In the genomic region with DNA sequence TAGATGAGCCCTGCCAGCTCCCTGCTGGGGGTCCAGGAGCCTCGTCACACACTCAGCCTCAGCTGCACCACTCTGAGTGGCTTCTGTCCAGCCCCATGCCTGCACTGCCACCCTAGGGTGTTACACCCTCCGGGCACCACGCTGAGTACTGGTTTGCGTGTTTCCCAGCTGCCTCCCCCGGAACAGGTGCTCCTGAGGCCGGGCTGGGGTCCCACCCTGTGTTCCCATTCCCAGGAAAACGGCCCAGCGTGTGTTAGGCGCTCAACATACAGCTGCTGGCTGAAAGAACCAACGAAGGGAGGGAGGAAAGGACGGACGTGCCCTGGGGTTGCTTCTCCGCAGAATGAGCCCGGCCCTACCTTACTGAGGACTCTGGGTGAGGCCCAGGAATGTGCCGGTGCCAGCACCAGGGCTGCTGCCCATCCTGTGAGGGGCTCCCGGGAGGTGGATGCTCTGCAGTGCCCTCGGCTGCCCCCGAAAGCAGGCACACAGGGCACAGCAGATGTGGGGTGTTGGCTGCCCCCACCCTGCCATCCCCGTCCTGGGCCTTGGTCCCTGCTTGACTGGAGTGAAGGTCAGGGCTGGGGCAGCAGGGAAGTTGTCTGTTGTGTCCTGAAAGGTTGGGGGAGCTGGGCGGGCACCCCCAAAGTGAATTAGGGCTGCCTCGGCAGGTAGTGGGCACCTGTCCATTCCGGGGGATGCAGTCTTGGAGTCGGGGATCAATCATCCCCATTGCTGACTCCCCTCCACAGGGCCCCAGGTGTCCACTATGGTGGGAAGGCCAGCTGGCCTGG, we compare ENCODE assay signal across 1 cellular context.
A peak's percentile ranks its signal among the peaks of the same experiment; 100 is the strongest.
TF ChIP-seq lines count a peak whose summit lies in the region.

No MANE protein-coding gene starts in this region.

TF ChIP-seq in Ishikawa, 13 proteins besides CTCF, POLR2A, EP300 and RAD21 (continued from another document):
- TF ChIP-seq, protein P1, sequence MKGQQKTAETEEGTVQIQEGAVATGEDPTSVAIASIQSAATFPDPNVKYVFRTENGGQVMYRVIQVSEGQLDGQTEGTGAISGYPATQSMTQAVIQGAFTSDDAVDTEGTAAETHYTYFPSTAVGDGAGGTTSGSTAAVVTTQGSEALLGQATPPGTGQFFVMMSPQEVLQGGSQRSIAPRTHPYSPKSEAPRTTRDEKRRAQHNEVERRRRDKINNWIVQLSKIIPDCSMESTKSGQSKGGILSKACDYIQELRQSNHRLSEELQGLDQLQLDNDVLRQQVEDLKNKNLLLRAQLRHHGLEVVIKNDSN (IDR thresholded peaks at IDR 0.05), result no peak
- peak; percentile 29; the same call in 1 of the 2 replicates for TF ChIP-seq TEAD4 (IDR thresholded peaks at IDR 0.05)
